Comparison of ENCODE assay signal across 12 cellular contexts in genomic region chr17:75396025-75396424, GRCh38. TPM values are rescaled to one million over a fixed set of nuclear protein-coding genes. Genes with fewer than 3 reads are reported as not detected.
A peak's percentile ranks its signal among the peaks of the same experiment; 100 is the strongest.
DNase-seq lines count a peak whose midpoint lies in the region; ATAC-seq and TF ChIP-seq lines count a peak whose summit lies in the region.
"Had no signal": no experiment of that assay in that cellular context is flagged by ENCODE, and none has a peak within 500 bp of the region (broad histone marks: within the 10 kb centered on the region; RNA-seq: fewer than 3 reads in every experiment).

No MANE protein-coding gene starts in this region.

- CTCF ChIA-PET in activated CD8-positive, alpha-beta T cell treated with anti-CD3 and anti-CD28 coated beads for 36 hours (lab: Charles Lee), result interaction anchor here (0.8 to 6.4 kb wide), 6 partner anchors 16 to 352 kb away, joined by 3 to 34 read pairs (median 8); partner anchors contain the start of gene MIF4GD
- CTCF ChIA-PET in activated CD8-positive, alpha-beta T cell treated with anti-CD3 and anti-CD28 coated beads, Interleukin-2, amount 10 ng/mL, durations not matched to agents 7 days and 5 days (lab: Charles Lee), result interaction anchor here (1.4 to 7.6 kb wide), 5 partner anchors 9 to 126 kb away, joined by 3 to 69 read pairs (median 25); partner anchors contain the start of genes GRB2 and MIF4GD

- no peak overlapping the region for H3K4me3 Mint-ChIP-seq in activated CD8-positive, alpha-beta T cell treated with anti-CD3 and anti-CD28 coated beads for 36 hours
- no peak overlapping the region for H3K4me3 Mint-ChIP-seq in activated CD8-positive, alpha-beta T cell treated with anti-CD3 and anti-CD28 coated beads, Interleukin-2, amount 10 ng/mL, durations not matched to agents 7 days and 5 days
- H3K4me3 Mint-ChIP-seq in HFFc6 (no peak overlapping the region), osteocyte (ENCODE audit: unreplicated experiment) (no peak overlapping the region)
- H3K4me3 Mint-ChIP-seq in activated naive CD8-positive, alpha-beta T cell treated with anti-CD3 and anti-CD28 coated beads, Interleukin-2, amount 50 U/mL, for 24 hours, result peak overlapping the region; percentile 11

- no peak for DNase-seq in activated CD8-positive, alpha-beta T cell treated with anti-CD3 and anti-CD28 coated beads for 36 hours
- no peak for DNase-seq in activated CD8-positive, alpha-beta T cell treated with anti-CD3 and anti-CD28 coated beads, Interleukin-2, amount 10 ng/mL, durations not matched to agents 7 days and 5 days
- DNase-seq in HFFc6 (no peak), osteocyte (ENCODE audit: extremely low spot score, unreplicated experiment) (no peak), SKM-1 treated with dmso at 0.1 percent for 144 hours (lab: John Stamatoyannopoulos, UW; ENCODE audit: unreplicated experiment) (no peak), GM19238 (ENCODE audit: insufficient read length, low spot score) (no peak), GM03348 (ENCODE audit: low spot score) (no peak)
- no peak for DNase-seq in activated naive CD8-positive, alpha-beta T cell treated with anti-CD3 and anti-CD28 coated beads, Interleukin-2, amount 50 U/mL, for 24 hours
- DNase-seq: anterior cingulate cortex, GOT3, mesendoderm, NCI-H2227 treated with DMSO at 0.1 percent for 48 hours had no signal

- intact Hi-C loops in activated CD8-positive, alpha-beta T cell treated with anti-CD3 and anti-CD28 coated beads for 36 hours (cut with micrococcal nuclease), result no loop called here

- H3K4me1 Mint-ChIP-seq in activated CD8-positive, alpha-beta T cell treated with anti-CD3 and anti-CD28 coated beads for 36 hours (ENCODE audit: low read depth), result peaks cover 63% of the 10 kb centered on the region
- peaks cover 59% of the 10 kb centered on the region for H3K4me1 Mint-ChIP-seq in activated CD8-positive, alpha-beta T cell treated with anti-CD3 and anti-CD28 coated beads, Interleukin-2, amount 10 ng/mL, durations not matched to agents 7 days and 5 days (ENCODE audit: low read depth)
- H3K4me1 Mint-ChIP-seq in HFFc6 (ENCODE audit: low read depth), result peaks cover 41% of the 10 kb centered on the region
- peaks cover 76% of the 10 kb centered on the region for H3K4me1 Mint-ChIP-seq in activated naive CD8-positive, alpha-beta T cell treated with anti-CD3 and anti-CD28 coated beads, Interleukin-2, amount 50 U/mL, for 24 hours
- peaks cover 44% of the 10 kb centered on the region for H3K4me1 Mint-ChIP-seq in osteocyte (ENCODE audit: unreplicated experiment)

- H3K36me3 Mint-ChIP-seq in activated CD8-positive, alpha-beta T cell treated with anti-CD3 and anti-CD28 coated beads for 36 hours (ENCODE audit: low read depth), result peaks cover 19% of the 10 kb centered on the region
- H3K36me3 Mint-ChIP-seq in activated CD8-positive, alpha-beta T cell treated with anti-CD3 and anti-CD28 coated beads, Interleukin-2, amount 10 ng/mL, durations not matched to agents 7 days and 5 days (ENCODE audit: low read depth), result peaks cover 29% of the 10 kb centered on the region
- H3K36me3 Mint-ChIP-seq in HFFc6 (ENCODE audit: low read depth) (peaks cover 14% of the 10 kb centered on the region), osteocyte (ENCODE audit: unreplicated experiment) (no peaks in the 10 kb centered on the region)
- peaks cover 25% of the 10 kb centered on the region for H3K36me3 Mint-ChIP-seq in activated naive CD8-positive, alpha-beta T cell treated with anti-CD3 and anti-CD28 coated beads, Interleukin-2, amount 50 U/mL, for 24 hours (ENCODE audit: low read depth)

- TF ChIP-seq CTCF in activated CD8-positive, alpha-beta T cell treated with anti-CD3 and anti-CD28 coated beads for 36 hours (IDR thresholded peaks at IDR 0.05), result no peak
- TF ChIP-seq CTCF in HFFc6 (IDR thresholded peaks at IDR 0.05), result no peak
- no peak for TF ChIP-seq CTCF in osteocyte (IDR thresholded peaks at IDR 0.05)

- ATAC-seq in activated CD8-positive, alpha-beta T cell treated with anti-CD3 and anti-CD28 coated beads for 36 hours, result no peak
- ATAC-seq in activated CD8-positive, alpha-beta T cell treated with anti-CD3 and anti-CD28 coated beads, Interleukin-2, amount 10 ng/mL, durations not matched to agents 7 days and 5 days, result no peak
- ATAC-seq in activated naive CD8-positive, alpha-beta T cell treated with anti-CD3 and anti-CD28 coated beads, Interleukin-2, amount 50 U/mL, for 24 hours, result no peak

- H3K27me3 Mint-ChIP-seq in activated CD8-positive, alpha-beta T cell treated with anti-CD3 and anti-CD28 coated beads for 36 hours, result no peaks in the 10 kb centered on the region
- no peaks in the 10 kb centered on the region for H3K27me3 Mint-ChIP-seq in activated CD8-positive, alpha-beta T cell treated with anti-CD3 and anti-CD28 coated beads, Interleukin-2, amount 10 ng/mL, durations not matched to agents 7 days and 5 days (ENCODE audit: low read depth)
- H3K27me3 Mint-ChIP-seq in HFFc6 (ENCODE audit: insufficient read depth) (no peaks in the 10 kb centered on the region; the same call in 1 of the 2 replicates), osteocyte (ENCODE audit: unreplicated experiment) (no peaks in the 10 kb centered on the region)
- H3K27me3 Mint-ChIP-seq in activated naive CD8-positive, alpha-beta T cell treated with anti-CD3 and anti-CD28 coated beads, Interleukin-2, amount 50 U/mL, for 24 hours, result no peaks in the 10 kb centered on the region

- H3K27ac Mint-ChIP-seq in activated CD8-positive, alpha-beta T cell treated with anti-CD3 and anti-CD28 coated beads for 36 hours, result peak overlapping the region; percentile 8
- H3K27ac Mint-ChIP-seq in activated CD8-positive, alpha-beta T cell treated with anti-CD3 and anti-CD28 coated beads, Interleukin-2, amount 10 ng/mL, durations not matched to agents 7 days and 5 days, result no peak overlapping the region
- H3K27ac Mint-ChIP-seq in HFFc6 (peak overlapping the region; percentile 34), osteocyte (ENCODE audit: unreplicated experiment) (peak overlapping the region; percentile 10)
- H3K27ac Mint-ChIP-seq in activated naive CD8-positive, alpha-beta T cell treated with anti-CD3 and anti-CD28 coated beads, Interleukin-2, amount 50 U/mL, for 24 hours, result peak overlapping the region; percentile 85

- H3K9me3 Mint-ChIP-seq in activated CD8-positive, alpha-beta T cell treated with anti-CD3 and anti-CD28 coated beads for 36 hours, result no peaks in the 10 kb centered on the region
- H3K9me3 Mint-ChIP-seq in activated CD8-positive, alpha-beta T cell treated with anti-CD3 and anti-CD28 coated beads, Interleukin-2, amount 10 ng/mL, durations not matched to agents 7 days and 5 days (ENCODE audit: insufficient read depth), result no peaks in the 10 kb centered on the region
- no peaks in the 10 kb centered on the region for H3K9me3 Mint-ChIP-seq in HFFc6
- no peaks in the 10 kb centered on the region for H3K9me3 Mint-ChIP-seq in activated naive CD8-positive, alpha-beta T cell treated with anti-CD3 and anti-CD28 coated beads, Interleukin-2, amount 50 U/mL, for 24 hours
- no peaks in the 10 kb centered on the region for H3K9me3 Mint-ChIP-seq in osteocyte (ENCODE audit: unreplicated experiment)

- POLR2A ChIA-PET in activated CD8-positive, alpha-beta T cell treated with anti-CD3 and anti-CD28 coated beads for 36 hours (lab: Charles Lee), result interaction anchor here (1.6 to 4.0 kb wide), 3 partner anchors 73 to 125 kb away, joined by 7 to 14 read pairs (median 10); partner anchors contain the start of gene MIF4GD
- POLR2A ChIA-PET in activated CD8-positive, alpha-beta T cell treated with anti-CD3 and anti-CD28 coated beads, Interleukin-2, amount 10 ng/mL, durations not matched to agents 7 days and 5 days (lab: Charles Lee), result interaction anchor here (0.7 to 2.3 kb wide), 3 partner anchors 10 to 53 kb away, joined by 3 to 10 read pairs (median 3); partner anchors contain the start of gene GRB2

RNA-seq across cellular contexts. Expression of gene GRB2, which starts 9.5 kb away (rescaled TPM):
- total RNA-seq in activated CD8-positive, alpha-beta T cell treated with anti-CD3 and anti-CD28 coated beads for 36 hours, result 100 to 1,000 TPM; 167 to 179 TPM
- 100 to 1,000 TPM; 166 to 178 TPM for total RNA-seq in activated CD8-positive, alpha-beta T cell treated with anti-CD3 and anti-CD28 coated beads, Interleukin-2, amount 10 ng/mL, durations not matched to agents 7 days and 5 days
- total RNA-seq in HFFc6 (2021; fragmentation: NEBNext Ultra II Directional; extraction: Animal tissue kit (Norgen Biotek cat#: 25700)), result 100 to 1,000 TPM; 104 to 138 (median 116) TPM
- total RNA-seq in osteocyte, result 59.1 and 61.8 TPM in 2 replicates
